ENCODE assay signal across 8 cellular contexts in the genomic region with DNA sequence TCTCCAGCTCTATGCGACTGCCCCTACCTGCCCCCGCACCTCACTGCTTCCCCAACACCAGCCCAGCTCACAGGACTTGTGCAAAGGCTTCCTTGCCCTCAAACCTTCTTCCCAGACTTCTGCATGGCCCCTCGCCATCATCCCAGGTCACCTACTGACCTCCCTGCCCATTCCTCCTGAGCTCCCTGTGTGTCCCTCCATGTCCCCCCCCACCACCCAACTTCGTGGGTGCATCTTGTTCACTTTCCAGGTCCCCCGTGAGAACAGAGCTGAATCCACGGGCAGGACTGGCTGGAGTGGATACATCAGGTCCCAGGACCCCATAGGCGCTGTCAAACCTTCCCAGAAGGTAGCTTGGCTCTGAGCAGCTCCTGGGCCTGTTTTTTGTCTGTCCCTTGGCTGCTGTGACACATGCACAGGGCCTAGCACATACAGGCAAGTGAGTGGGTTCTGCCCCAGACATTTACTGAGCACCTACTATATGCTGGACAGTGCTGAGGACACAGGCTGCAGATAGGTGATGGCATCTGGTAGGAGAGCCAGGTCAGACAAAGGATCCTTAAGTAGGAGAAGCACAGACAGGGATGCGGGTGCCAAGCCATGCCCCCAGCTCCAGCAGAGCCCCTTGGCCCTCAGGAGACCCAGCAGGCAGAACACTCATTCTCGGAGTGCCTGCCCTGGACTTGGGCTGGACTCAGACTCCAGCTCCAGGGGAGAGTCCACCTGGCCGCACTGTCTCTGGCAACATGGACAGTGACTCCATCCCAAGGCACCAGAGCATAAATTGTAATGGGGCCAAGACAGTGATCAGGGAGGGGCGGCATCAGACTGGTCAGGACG. TPM values are rescaled to one million over a fixed set of nuclear protein-coding genes. Genes with fewer than 3 reads are reported as not detected.
A peak's percentile ranks its signal among the peaks of the same experiment; 100 is the strongest.
DNase-seq lines count a peak whose midpoint lies in the region; TF ChIP-seq lines count a peak whose summit lies in the region.

No MANE protein-coding gene starts in this region.

- POLR2A ChIA-PET in activated CD4-positive, alpha-beta T cell treated with anti-CD3 and anti-CD28 coated beads, Interleukin-2, amount 10 ng/mL, durations not matched to agents 7 days and 5 days (lab: Charles Lee): no interaction called here

- peak overlapping the region; percentile 91 for H3K27ac Mint-ChIP-seq in activated CD4-positive, alpha-beta T cell treated with anti-CD3 and anti-CD28 coated beads, Interleukin-2, amount 10 ng/mL, durations not matched to agents 7 days and 5 days
- no peak overlapping the region for H3K27ac Mint-ChIP-seq in chondrocyte (ENCODE audit: unreplicated experiment)

- H3K4me3 Mint-ChIP-seq in activated CD4-positive, alpha-beta T cell treated with anti-CD3 and anti-CD28 coated beads, Interleukin-2, amount 10 ng/mL, durations not matched to agents 7 days and 5 days: no peak overlapping the region
- no peak overlapping the region for H3K4me3 Mint-ChIP-seq in chondrocyte (ENCODE audit: unreplicated experiment)

- intact Hi-C loops in transverse colon (cut with DNase I; ENCODE audit: low total_unique reads): no loop called here

- H3K4me1 Mint-ChIP-seq in activated CD4-positive, alpha-beta T cell treated with anti-CD3 and anti-CD28 coated beads, Interleukin-2, amount 10 ng/mL, durations not matched to agents 7 days and 5 days: peaks cover 29% of the 10 kb centered on the region
- peaks cover 11% of the 10 kb centered on the region for H3K4me1 Mint-ChIP-seq in chondrocyte (ENCODE audit: low read depth)

- H3K4me3 ChIP-seq in muscle layer of duodenum (ENCODE audit: low read depth in 1 of 2, low read length in 2 of 2): peak overlapping the region in 1 of 2 donors; percentile 41
- no peak overlapping the region for H3K4me3 ChIP-seq in transverse colon

- H3K36me3 ChIP-seq in muscle layer of duodenum (ENCODE audit: control insufficient read depth in 1 of 2, insufficient read depth in 2 of 2, low read length in 2 of 2) (peaks cover 4 to 24% of the 10 kb centered on the region in 2 donors), transverse colon (peaks cover 0 to 2% (median 0%) of the 10 kb centered on the region in 4 donors)

- TF ChIP-seq POLR2A in transverse colon (IDR thresholded peaks at IDR 0.05): no peak

- H3K9me3 ChIP-seq in muscle layer of duodenum (ENCODE audit: control insufficient read depth in 1 of 2, low read length in 2 of 2) (no peaks in the 10 kb centered on the region), transverse colon (no peaks in the 10 kb centered on the region)

- H3K9me3 Mint-ChIP-seq in activated CD4-positive, alpha-beta T cell treated with anti-CD3 and anti-CD28 coated beads, Interleukin-2, amount 10 ng/mL, durations not matched to agents 7 days and 5 days: no peaks in the 10 kb centered on the region
- H3K9me3 Mint-ChIP-seq in chondrocyte (ENCODE audit: low read depth): no peaks in the 10 kb centered on the region

- CTCF ChIA-PET in activated CD4-positive, alpha-beta T cell treated with anti-CD3 and anti-CD28 coated beads, Interleukin-2, amount 10 ng/mL, durations not matched to agents 7 days and 5 days (lab: Charles Lee): interaction anchor here (0.6 to 4.9 kb wide), 12 partner anchors 8 to 451 kb away, joined by 3 to 30 read pairs (median 4); a partner anchor contains a TSS

- in situ Hi-C loops in transverse colon (cut with MboI; ENCODE audit: low pct_ligation_motif_present in 1 of 4, low pct_unique_long_range_greater_than_20kb in 1 of 4, low sequenced_read_pairs in 3 of 4): no loop called here

- DNase-seq in activated CD4-positive, alpha-beta T cell treated with anti-CD3 and anti-CD28 coated beads, Interleukin-2, amount 10 ng/mL, durations not matched to agents 7 days and 5 days: no peak
- DNase-seq in activated CD4-positive, alpha-beta T cell treated with anti-CD3 and anti-CD28 coated beads, Interleukin-2, amount 50 U/mL, for 48 hours: no peak
- DNase-seq in chondrocyte (ENCODE audit: low spot score): peak; percentile 71
- DNase-seq in transverse colon: no peak
- DNase-seq in dermis blood vessel endothelial cell: no peak
- no peak for DNase-seq in NCI-H1694 (lab: John Stamatoyannopoulos, UW)
- no peak for DNase-seq in inferior parietal cortex (ENCODE audit: extremely low spot score)

- H3K27me3 ChIP-seq in muscle layer of duodenum (ENCODE audit: low read depth, low read length): no peaks in the 10 kb centered on the region
- H3K27me3 ChIP-seq in transverse colon: no peaks in the 10 kb centered on the region

- 90 to 100% methylated on average over 3 to 12 of the region's 12 CpGs for WGBS in transverse colon (ENCODE audit: low coverage in 1 of 2), 2 donors

- H3K27ac ChIP-seq in muscle layer of duodenum (ENCODE audit: low read length) (peak overlapping the region; percentile 51), transverse colon (peak overlapping the region; percentile 49 to 75 (median 62))

- TF ChIP-seq CTCF in chondrocyte (IDR thresholded peaks at IDR 0.05) (no peak), transverse colon (IDR thresholded peaks at IDR 0.05) (no peak)

- peaks cover 16% of the 10 kb centered on the region for H3K36me3 Mint-ChIP-seq in activated CD4-positive, alpha-beta T cell treated with anti-CD3 and anti-CD28 coated beads, Interleukin-2, amount 10 ng/mL, durations not matched to agents 7 days and 5 days (ENCODE audit: low read depth)
- peaks cover 6% of the 10 kb centered on the region for H3K36me3 Mint-ChIP-seq in chondrocyte (ENCODE audit: low read depth)

- H3K4me1 ChIP-seq in muscle layer of duodenum (ENCODE audit: control insufficient read depth in 1 of 2, insufficient read depth in 2 of 2, low read length in 2 of 2) (peaks cover 9 to 26% of the 10 kb centered on the region in 2 donors), transverse colon (peaks cover 10 to 21% (median 17%) of the 10 kb centered on the region in 4 donors)

- H3K27me3 Mint-ChIP-seq in activated CD4-positive, alpha-beta T cell treated with anti-CD3 and anti-CD28 coated beads, Interleukin-2, amount 10 ng/mL, durations not matched to agents 7 days and 5 days: no peaks in the 10 kb centered on the region
- no peaks in the 10 kb centered on the region for H3K27me3 Mint-ChIP-seq in chondrocyte (ENCODE audit: low read depth)

- no peak for TF ChIP-seq EP300 in transverse colon (IDR thresholded peaks at IDR 0.05; ENCODE audit: low read depth)

RNA-seq across cellular contexts. Expression of a gene that starts 15.0 kb away (rescaled TPM):
- total RNA-seq in activated CD4-positive, alpha-beta T cell treated with anti-CD3 and anti-CD28 coated beads, Interleukin-2, amount 10 ng/mL, durations not matched to agents 7 days and 5 days: 10 to 100 TPM; 29.5 to 29.9 TPM
- total RNA-seq in chondrocyte (31.5 to 35.4 TPM (median 33.6 TPM) in 3 replicates), transverse colon (10 to 100 TPM; 29.5 to 67.7 (median 38.5) TPM), dermis blood vessel endothelial cell (35.4 and 52.0 TPM in 2 replicates)

RNA-seq across cellular contexts. Expression of a gene that starts 23.1 kb away (rescaled TPM):
- 10 to 100 TPM; 40.3 to 42.6 TPM for total RNA-seq in activated CD4-positive, alpha-beta T cell treated with anti-CD3 and anti-CD28 coated beads, Interleukin-2, amount 10 ng/mL, durations not matched to agents 7 days and 5 days
- total RNA-seq in chondrocyte (28.3 to 41.7 TPM (median 40.5 TPM) in 3 replicates), transverse colon (100 to 1,000 TPM in 2 of 4 donors, 10 to 100 TPM in 2; 16.3 to 105 (median 88.2) TPM), dermis blood vessel endothelial cell (70.2 and 74.4 TPM in 2 replicates)
